Comparison of ENCODE assay signal across 1 cellular context in genomic region chr14:35826218-35826951, GRCh38.
TF ChIP-seq lines count a peak whose summit lies in the region.

TSS of gene BRMS1L (plus strand) at chr14:35826338. CDS start at chr14:35826517, 179 bp downstream.

TF ChIP-seq in HepG2, 621 proteins besides CTCF, POLR2A, EP300 and RAD21 (continued from another document and continues in another):
- TF ChIP-seq ZNF335 (CRISPR knock-in tag; IDR thresholded peaks at IDR 0.05) (peak; percentile 92), ATF3 (CRISPR knock-in tag; IDR thresholded peaks at IDR 0.05) (peak; percentile 83), ZNF546 (CRISPR knock-in tag; conservative IDR thresholded peaks at IDR 0.05) (peak; percentile 91), ZBTB7A (CRISPR knock-in tag; IDR thresholded peaks at IDR 0.05) (peak; percentile 99), ZMAT3 (CRISPR knock-in tag; conservative IDR thresholded peaks at IDR 0.05) (peak; percentile 98), ZNF577 (CRISPR knock-in tag; IDR thresholded peaks at IDR 0.05; ENCODE audit: borderline replicate concordance, low read depth) (peak; percentile 98; the same call in 1 of the 2 replicates), HNF4G (IDR thresholded peaks at IDR 0.05; ENCODE audit: borderline replicate concordance, low read depth, low read length) (0 out of 2 replicates have a peak, but pooled peaks have one; percentile 49), HNF4G (CRISPR knock-in tag; IDR thresholded peaks at IDR 0.05; ENCODE audit: borderline replicate concordance, low read depth) (peak; percentile 96), HCFC1 (IDR thresholded peaks at IDR 0.05; ENCODE audit: low read depth, low read length) (peak; percentile 99), CC2D1A (CRISPR knock-in tag; IDR thresholded peaks at IDR 0.05) (peak; percentile 97), ZIK1 (CRISPR knock-in tag; IDR thresholded peaks at IDR 0.05; ENCODE audit: borderline replicate concordance, low read depth) (peak; percentile 98), ZNF746 (CRISPR knock-in tag; IDR thresholded peaks at IDR 0.05) (peak; percentile 93), AFF4 (CRISPR knock-in tag; IDR thresholded peaks at IDR 0.05) (peak; percentile 83; the same call in 1 of the 2 replicates), GLI4 (CRISPR knock-in tag; IDR thresholded peaks at IDR 0.05; ENCODE audit: borderline replicate concordance) (peak; percentile 93; the same call in 1 of the 2 replicates), HIVEP1 (CRISPR knock-in tag; IDR thresholded peaks at IDR 0.05) (peak; percentile 98), SNAPC5 (CRISPR knock-in tag; IDR thresholded peaks at IDR 0.05; ENCODE audit: borderline replicate concordance) (peak; percentile 91), BHLHE40 (IDR thresholded peaks at IDR 0.05; ENCODE audit: low read length) (peak; percentile 31; the same call in 1 of the 2 replicates), ZC3H4 (CRISPR knock-in tag; IDR thresholded peaks at IDR 0.05; ENCODE audit: borderline replicate concordance) (peak; percentile 95), ZNF879 (CRISPR knock-in tag; IDR thresholded peaks at IDR 0.05) (peak; percentile 98), MIXL1 (CRISPR knock-in tag; IDR thresholded peaks at IDR 0.05) (peak; percentile 84), ZSCAN29 (CRISPR knock-in tag; conservative IDR thresholded peaks at IDR 0.05) (peak; percentile 97), PAWR (CRISPR knock-in tag; IDR thresholded peaks at IDR 0.05; ENCODE audit: borderline replicate concordance) (peak; percentile 100), TIGD3 (CRISPR knock-in tag; IDR thresholded peaks at IDR 0.05; ENCODE audit: borderline replicate concordance) (peak; percentile 99), NFATC3 (CRISPR knock-in tag; IDR thresholded peaks at IDR 0.05) (peak; percentile 61; the same call in 1 of the 2 replicates), ZNF207 (IDR thresholded peaks at IDR 0.05; ENCODE audit: borderline replicate concordance) (no peak), HDAC6 (IDR thresholded peaks at IDR 0.05; ENCODE audit: low read depth, low read length) (0 out of 2 replicates have a peak, but pooled peaks have one; percentile 88), RORA (CRISPR knock-in tag; IDR thresholded peaks at IDR 0.05) (no peak), CEBPG (CRISPR knock-in tag; IDR thresholded peaks at IDR 0.05) (peak; percentile 49), ZNF563 (CRISPR knock-in tag; IDR thresholded peaks at IDR 0.05) (peak; percentile 99), JUNB (CRISPR knock-in tag; IDR thresholded peaks at IDR 0.05; ENCODE audit: borderline replicate concordance) (no peak), HNRNPLL (IDR thresholded peaks at IDR 0.05; ENCODE audit: low read depth, low read length, poor library complexity, severe bottlenecking) (peak; percentile 88), DBP (CRISPR knock-in tag; IDR thresholded peaks at IDR 0.05; ENCODE audit: not compliant biosample characterization) (peak; percentile 95), KLF16 (CRISPR knock-in tag; IDR thresholded peaks at IDR 0.05) (peak; percentile 95 to 99; a peak in 2 of 4 replicates), ZNF558 (CRISPR knock-in tag; IDR thresholded peaks at IDR 0.05; ENCODE audit: borderline replicate concordance) (peak; percentile 99), ARID5B (CRISPR knock-in tag; IDR thresholded peaks at IDR 0.05) (peak; percentile 70), ZNF547 (CRISPR knock-in tag; IDR thresholded peaks at IDR 0.05) (peak; percentile 100), LRRFIP1 (CRISPR knock-in tag; conservative IDR thresholded peaks at IDR 0.05) (peak; percentile 94), ZNF354B (CRISPR knock-in tag; IDR thresholded peaks at IDR 0.05) (peak; percentile 98), MTF1 (CRISPR knock-in tag; IDR thresholded peaks at IDR 0.05) (peak; percentile 96), IRF1 (CRISPR knock-in tag; IDR thresholded peaks at IDR 0.05; ENCODE audit: low read depth) (peak; percentile 97), FOXA3 (CRISPR knock-in tag; IDR thresholded peaks at IDR 0.05) (peak; percentile 71; the same call in 1 of the 2 replicates), ELF1 (CRISPR knock-in tag; IDR thresholded peaks at IDR 0.05) (peak; percentile 88), DRAP1 (CRISPR knock-in tag; IDR thresholded peaks at IDR 0.05) (peak; percentile 83), ZNF432 (CRISPR knock-in tag; IDR thresholded peaks at IDR 0.05; ENCODE audit: borderline replicate concordance) (no peak; the same call in 1 of the 2 replicates)
- TF ChIP-seq, protein P1, sequence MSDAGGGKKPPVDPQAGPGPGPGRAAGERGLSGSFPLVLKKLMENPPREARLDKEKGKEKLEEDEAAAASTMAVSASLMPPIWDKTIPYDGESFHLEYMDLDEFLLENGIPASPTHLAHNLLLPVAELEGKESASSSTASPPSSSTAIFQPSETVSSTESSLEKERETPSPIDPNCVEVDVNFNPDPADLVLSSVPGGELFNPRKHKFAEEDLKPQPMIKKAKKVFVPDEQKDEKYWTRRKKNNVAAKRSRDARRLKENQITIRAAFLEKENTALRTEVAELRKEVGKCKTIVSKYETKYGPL (CRISPR knock-in tag; IDR thresholded peaks at IDR 0.05), result no peak
- TF ChIP-seq, protein P2, sequence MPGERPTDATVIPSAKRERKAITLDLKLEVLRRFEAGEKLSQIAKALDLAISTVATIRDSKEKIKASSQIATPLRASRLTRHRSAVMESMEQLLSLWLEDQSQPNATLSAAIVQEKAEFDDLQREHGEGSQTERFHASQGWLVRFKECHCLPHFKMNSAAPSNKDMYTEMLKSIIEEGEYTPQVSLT (CRISPR knock-in tag; IDR thresholded peaks at IDR 0.05; ENCODE audit: borderline replicate concordance, low read depth), result peak; percentile 96; the same call in 1 of the 2 replicates
- TF ChIP-seq, protein P3, sequence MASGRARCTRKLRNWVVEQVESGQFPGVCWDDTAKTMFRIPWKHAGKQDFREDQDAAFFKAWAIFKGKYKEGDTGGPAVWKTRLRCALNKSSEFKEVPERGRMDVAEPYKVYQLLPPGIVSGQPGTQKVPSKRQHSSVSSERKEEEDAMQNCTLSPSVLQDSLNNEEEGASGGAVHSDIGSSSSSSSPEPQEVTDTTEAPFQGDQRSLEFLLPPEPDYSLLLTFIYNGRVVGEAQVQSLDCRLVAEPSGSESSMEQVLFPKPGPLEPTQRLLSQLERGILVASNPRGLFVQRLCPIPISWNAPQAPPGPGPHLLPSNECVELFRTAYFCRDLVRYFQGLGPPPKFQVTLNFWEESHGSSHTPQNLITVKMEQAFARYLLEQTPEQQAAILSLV (CRISPR knock-in tag; IDR thresholded peaks at IDR 0.05; ENCODE audit: borderline replicate concordance), result peak; percentile 100
